ENCODE assay signal across 9 cellular contexts in genomic region chr17:80068301-80069160, GRCh38. TPM values are rescaled to one million over a fixed set of nuclear protein-coding genes. Genes with fewer than 3 reads are reported as not detected.
DNase-seq lines count a peak whose midpoint lies in the region; ATAC-seq and TF ChIP-seq lines count a peak whose summit lies in the region.
"Had no signal": no experiment of that assay in that cellular context is flagged by ENCODE, and none has a peak within 500 bp of the region (broad histone marks: within the 10 kb centered on the region; RNA-seq: fewer than 3 reads in every experiment).

No MANE protein-coding gene starts in this region.

- H3K36me3 ChIP-seq in liver (ENCODE audit: control insufficient read depth in 4 of 4, insufficient read depth in 3 of 4, low read depth in 1 of 4, low read length in 3 of 4) (no peaks in the 10 kb centered on the region), subcutaneous abdominal adipose tissue (ENCODE audit: control insufficient read depth in 5 of 5, insufficient read depth in 5 of 5, low read length in 5 of 5) (no peaks in the 10 kb centered on the region), colonic mucosa (no peaks in the 10 kb centered on the region)

- 43% methylated on average over 21 of the region's 21 CpGs for WGBS in liver

- no peak for ATAC-seq in GM21381 (IDR thresholded peaks at IDR 0.05; ENCODE audit: unreplicated experiment)

- H3K9me3 ChIP-seq in liver (ENCODE audit: control insufficient read depth in 4 of 4, low read length in 3 of 4) (no peaks in the 10 kb centered on the region), subcutaneous abdominal adipose tissue (ENCODE audit: control insufficient read depth in 5 of 5, low read length in 5 of 5) (no peaks in the 10 kb centered on the region), colonic mucosa (no peaks in the 10 kb centered on the region)

- no peaks in the 10 kb centered on the region for H3K27me3 ChIP-seq in liver (ENCODE audit: control insufficient read depth in 4 of 4, insufficient read depth in 4 of 4, low read length in 3 of 4)
- no peaks in the 10 kb centered on the region for H3K27me3 ChIP-seq in subcutaneous abdominal adipose tissue (ENCODE audit: control insufficient read depth in 5 of 5, insufficient read depth in 4 of 5, low read length in 5 of 5)
- H3K27me3 ChIP-seq in colonic mucosa: no peaks in the 10 kb centered on the region

- no peak for TF ChIP-seq RAD21 in liver (IDR thresholded peaks at IDR 0.05)

- DNase-seq in LNCaP clone FGC (ENCODE audit: low read depth) (peak; percentile 97), dedifferentiated amniotic fluid mesenchymal stem cell (ENCODE audit: extremely low spot score) (peak; percentile 56), NCI-H1436 treated with DMSO at 0.1 percent for 48 hours (lab: John Stamatoyannopoulos, UW) (no peak), colonic mucosa (no peak), UCSD-AML1 (lab: John Stamatoyannopoulos, UW; ENCODE audit: unreplicated experiment) (no peak)
- DNase-seq: NCI-H1694 had no signal

- H3K4me3 ChIP-seq in LNCaP clone FGC (ENCODE audit: low read depth, low read length): no peak overlapping the region
- no peak overlapping the region for H3K4me3 ChIP-seq in liver (ENCODE audit: low read depth in 1 of 3, low read length in 3 of 3)
- H3K4me3 ChIP-seq in subcutaneous abdominal adipose tissue (ENCODE audit: low read depth in 1 of 5, low read length in 5 of 5): peak overlapping the region in 1 of 5 donors; percentile 19
- H3K4me3 ChIP-seq in colonic mucosa: no peak overlapping the region

- intact Hi-C loops in colonic mucosa (cut with DNase I): no loop called here

- no peak for TF ChIP-seq CTCF in LNCaP clone FGC (IDR thresholded peaks at IDR 0.05; ENCODE audit: control insufficient read depth, extremely low read depth, insufficient read depth)
- no peak for TF ChIP-seq CTCF in liver (IDR thresholded peaks at IDR 0.05; ENCODE audit: low read depth, low read length, missing input control)
- no peak for TF ChIP-seq CTCF in colonic mucosa (IDR thresholded peaks at IDR 0.05)

- H3K27ac ChIP-seq in liver (ENCODE audit: low read depth in 1 of 2, low read length in 2 of 2) (peak overlapping the region; percentile 21 to 39), subcutaneous abdominal adipose tissue (ENCODE audit: low read depth, low read length) (peak overlapping the region; percentile 96), colonic mucosa (no peak overlapping the region)

- H3K9ac ChIP-seq in liver (ENCODE audit: low read depth in 1 of 2, low read length in 2 of 2) (no peak overlapping the region), subcutaneous abdominal adipose tissue (ENCODE audit: low read length in 5 of 5) (peak overlapping the region in 3 of 5 donors; percentile 2 to 63 (median 54)), colonic mucosa (ENCODE audit: low read depth in 2 of 2, low read length in 2 of 2) (no peak overlapping the region)

- H3K4me1 ChIP-seq in liver (ENCODE audit: control insufficient read depth in 4 of 4, insufficient read depth in 4 of 4, low read length in 3 of 4): peaks cover 0 to 22% (median 13%) of the 10 kb centered on the region in 4 donors
- peaks cover 11 to 56% (median 48%) of the 10 kb centered on the region in 5 donors for H3K4me1 ChIP-seq in subcutaneous abdominal adipose tissue (ENCODE audit: control insufficient read depth in 5 of 5, insufficient read depth in 5 of 5, low read length in 5 of 5)
- no peaks in the 10 kb centered on the region for H3K4me1 ChIP-seq in colonic mucosa

TF ChIP-seq in liver, 16 proteins besides CTCF, POLR2A, EP300 and RAD21:
- TF ChIP-seq SP1 (IDR thresholded peaks at IDR 0.05): peak; percentile 26
- TF ChIP-seq RXRA (IDR thresholded peaks at IDR 0.05): peak; percentile 16 to 62
- TF ChIP-seq YY1 (IDR thresholded peaks at IDR 0.05): no peak
- TF ChIP-seq HNF4A (conservative IDR thresholded peaks at IDR 0.05): peak in 1 of 2 donors; percentile 27
- TF ChIP-seq NR2F2 (IDR thresholded peaks at IDR 0.05): peak; percentile 88

RNA-seq across cellular contexts. Expression of gene CCDC40, which starts 32.1 kb away (rescaled TPM):
- 1 to 10 TPM in 1 of 2 donors, under 1 TPM in 1; 0.93 to 3.0 TPM for total RNA-seq in liver
- 1 to 10 TPM in 1 of 2 donors, under 1 TPM in 1; 0.60 to 1.9 TPM for polyA plus RNA-seq in liver
- 1 to 10 TPM; 1.2 to 3.6 TPM for total RNA-seq in colonic mucosa

RNA-seq across cellular contexts. Expression of gene GAA, which starts 32.9 kb away (rescaled TPM):
- total RNA-seq in liver (10 to 100 TPM; 21.3 to 31.0 TPM), colonic mucosa (10 to 100 TPM; 34.0 to 59.4 TPM)
- 10 to 100 TPM; 43.0 to 58.7 TPM for polyA plus RNA-seq in liver

RNA-seq across cellular contexts. Expression of gene TBC1D16, which starts 32.9 kb away (rescaled TPM):
- 10 to 100 TPM in 1 of 2 donors, 1 to 10 TPM in 1; 4.7 to 29.5 TPM for total RNA-seq in liver
- 1 to 10 TPM; 3.4 to 4.7 TPM for polyA plus RNA-seq in liver
- 10 to 100 TPM; 14.4 to 19.8 TPM for total RNA-seq in colonic mucosa

Comparison
In these comparisons a context has a peak if more than half of its experiments do, and no peak if none do; other contexts are left out.
1. DNase-seq: peak in LNCaP clone FGC (single experiment) and dedifferentiated amniotic fluid mesenchymal stem cell (single experiment); none in NCI-H1436 treated with DMSO at 0.1 percent for 48 hours (single experiment), colonic mucosa (single experiment) and UCSD-AML1 (single experiment).
2. H3K9ac ChIP-seq: peak in subcutaneous abdominal adipose tissue (3 of 5); none in liver (0 of 2) and colonic mucosa (0 of 2).